ENCODE assay signal across 18 cellular contexts in the genomic region with DNA sequence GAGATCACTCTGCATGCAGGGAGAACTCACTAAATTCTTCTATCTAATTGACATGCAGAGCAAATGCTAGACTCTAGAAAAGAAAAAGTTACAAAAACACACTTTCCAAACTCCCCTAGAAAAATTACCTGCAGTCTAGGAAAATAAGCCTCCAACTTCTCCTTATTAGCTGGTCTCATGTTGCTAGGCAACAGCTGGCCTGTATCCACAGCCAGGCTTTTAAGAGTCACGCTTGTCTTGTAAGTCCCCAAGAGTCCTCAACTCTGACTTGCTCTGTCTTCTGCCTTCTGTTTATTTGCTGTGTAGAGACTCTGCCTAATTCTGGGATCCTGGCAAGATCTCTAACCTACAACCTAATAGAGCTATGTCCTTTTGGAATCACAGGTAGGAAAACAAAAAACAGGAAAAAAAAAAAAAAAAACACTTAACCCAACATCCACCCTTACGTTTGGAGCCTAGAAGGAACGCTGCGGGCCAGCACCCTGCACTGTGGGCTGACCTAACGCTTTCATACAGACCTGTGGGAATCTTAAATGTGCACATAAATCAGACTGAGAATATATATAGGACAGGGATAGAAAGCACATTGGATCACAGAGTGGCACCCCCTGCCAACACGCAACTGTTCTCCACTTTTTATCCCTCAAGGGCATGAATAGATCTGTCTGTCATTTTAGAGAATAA.
A peak's percentile ranks its signal among the peaks of the same experiment; 100 is the strongest.
DNase-seq lines count a peak whose midpoint lies in the region; ATAC-seq and FAIRE-seq lines count a peak whose summit lies in the region.
"Had no signal": no experiment of that assay in that cellular context is flagged by ENCODE, and none has a peak within 500 bp of the region (broad histone marks: within the 10 kb centered on the region; RNA-seq: fewer than 3 reads in every experiment).

No MANE protein-coding gene starts in this region.

- no peak for FAIRE-seq in frontal cortex (lab: Jason Lieb, UNC)
- FAIRE-seq: A204.1 had no signal

- H3K9me3 ChIP-seq in iPS-18a (ENCODE audit: control insufficient read depth, low read depth, low read length) = no peaks in the 10 kb centered on the region
- H3K9me3 ChIP-seq: gastrocnemius medialis, MG63, neutrophil, SK-N-SH had no signal

- H3K27ac ChIP-seq in iPS-18a (ENCODE audit: low read length) = peak overlapping the region; percentile 38
- H3K27ac ChIP-seq: gastrocnemius medialis, neutrophil had no signal

- H3K4me3 ChIP-seq in iPS-18a (ENCODE audit: low read length) = no peak overlapping the region
- H3K4me3 ChIP-seq: gastrocnemius medialis, MG63 had no signal

- peak overlapping the region; percentile 26 for H3K9ac ChIP-seq in iPS-18a (ENCODE audit: low read length)
- H3K9ac ChIP-seq: SK-N-SH had no signal

- peak; percentile 2 for DNase-seq in NCI-H345 (lab: John Stamatoyannopoulos, UW)
- DNase-seq in NCI-H345 treated with DMSO at 0.1 percent for 48 hours (lab: John Stamatoyannopoulos, UW; ENCODE audit: unreplicated experiment) = no peak
- DNase-seq in NCI-H526 (lab: John Stamatoyannopoulos, UW) = peak; percentile 86 to 88
- no peak for DNase-seq in frontal cortex (ENCODE audit: low spot score in 2 of 2)
- DNase-seq in stimulated activated CD4-positive, alpha-beta T cell treated with anti-CD3 and anti-CD28 coated beads, Interleukin-12 subunit alpha, Interleukin-12 subunit beta, amount 100 ng/mL, for 4 hours = no peak
- DNase-seq in germinal center (ENCODE audit: low spot score) = no peak
- DNase-seq: activated CD4-positive, alpha-beta T cell treated with anti-CD3 and anti-CD28 coated beads, Interleukin-2, amount 50 U/mL, for 1 hour; activated naive CD8-positive, alpha-beta T cell treated with anti-CD3 and anti-CD28 coated beads, Interleukin-2, amount 50 U/mL, for 24 hours; activated T-cell treated with anti-CD3 and anti-CD28 coated beads, Interleukin-2, amount 50 U/mL, for 4 hours; gastrocnemius medialis; mesenchymal stem cell; MG63; SK-N-SH; stimulated activated CD4-positive, alpha-beta T cell treated with anti-CD3 and anti-CD28 coated beads, Interleukin-4, amount 100 ng/mL, for 24 hours had no signal

- H3K36me3 ChIP-seq in iPS-18a (ENCODE audit: control insufficient read depth, low read depth, low read length) = no peaks in the 10 kb centered on the region
- H3K36me3 ChIP-seq: gastrocnemius medialis, MG63, neutrophil had no signal

- H3K27me3 ChIP-seq in iPS-18a (ENCODE audit: control insufficient read depth, insufficient read depth, low read length) = no peaks in the 10 kb centered on the region
- H3K27me3 ChIP-seq: gastrocnemius medialis, MG63, neutrophil had no signal

- no peak for ATAC-seq in HG02763 (IDR thresholded peaks at IDR 0.05; ENCODE audit: unreplicated experiment)
- ATAC-seq: activated naive CD8-positive, alpha-beta T cell treated with anti-CD3 and anti-CD28 coated beads, Interleukin-2, amount 50 U/mL, for 24 hours; activated T-cell treated with anti-CD3 and anti-CD28 coated beads, Interleukin-2, amount 50 U/mL, for 4 hours; gastrocnemius medialis had no signal

- H3K4me1 ChIP-seq in iPS-18a (ENCODE audit: control insufficient read depth, low read depth, low read length) = peaks cover 11% of the 10 kb centered on the region
- H3K4me1 ChIP-seq: gastrocnemius medialis had no signal

Comparison
In these comparisons a context has a peak if more than half of its experiments do, and no peak if none do; other contexts are left out.
1. DNase-seq: peak in NCI-H345 (single experiment) and NCI-H526 (2 of 2); none in NCI-H345 treated with DMSO at 0.1 percent for 48 hours (single experiment), frontal cortex (0 of 2), stimulated activated CD4-positive, alpha-beta T cell treated with anti-CD3 and anti-CD28 coated beads, Interleukin-12 subunit alpha, Interleukin-12 subunit beta, amount 100 ng/mL, for 4 hours (single experiment) and germinal center (single experiment).